In the genomic region with DNA sequence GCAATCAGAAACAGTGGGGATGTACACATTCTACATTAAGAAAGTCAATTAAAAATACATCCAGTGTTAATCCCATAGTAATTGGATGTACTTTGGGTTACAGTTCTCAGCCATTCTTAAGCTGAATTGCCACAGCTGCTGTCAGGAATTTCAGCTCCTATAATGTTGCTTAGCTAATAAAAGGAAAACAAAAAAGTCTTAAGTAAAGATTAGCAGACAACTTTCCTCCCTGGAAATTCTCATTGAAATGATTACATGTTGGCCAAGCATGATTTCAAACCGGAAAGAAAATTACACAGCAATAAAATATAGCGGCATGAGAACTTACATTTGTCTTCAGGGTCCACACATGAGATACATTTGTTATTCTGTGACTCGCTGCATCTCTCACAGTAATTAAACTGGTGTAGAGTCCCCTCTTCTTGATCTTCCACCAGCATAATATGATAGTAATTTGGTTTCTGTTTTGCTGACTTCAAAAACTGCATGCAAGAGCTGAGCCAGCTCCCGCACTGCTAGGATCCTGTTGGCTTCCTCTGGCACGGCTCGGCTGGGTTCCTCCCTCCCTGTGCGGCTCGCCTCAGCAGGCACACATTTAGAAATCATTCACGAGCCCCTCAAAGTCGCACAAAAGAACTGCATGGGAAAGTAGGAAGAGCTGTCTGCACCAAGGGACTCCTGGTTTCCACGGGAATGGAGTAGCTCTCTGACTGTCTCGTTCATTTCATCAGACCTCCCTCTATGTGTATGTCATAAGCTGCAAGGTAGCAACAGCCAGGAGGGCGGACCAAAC, we compare ENCODE assay signal across 8 cellular contexts. TPM values are rescaled to one million over a fixed set of nuclear protein-coding genes. Genes with fewer than 3 reads are reported as not detected.
DNase-seq lines count a peak whose midpoint lies in the region; ATAC-seq, FAIRE-seq and TF ChIP-seq lines count a peak whose summit lies in the region.

A gene (minus strand): TSS at position 708 of the 793 bp plus-strand sequence. CDS start 1,147 bp downstream, outside the sequence.

- CTCF ChIA-PET in HEK293T (lab: Yijun Ruan, JAX): no interaction called here

- H3K9me3 Mint-ChIP-seq in central memory CD8-positive, alpha-beta T cell: peaks cover 1% of the 10 kb centered on the region
- H3K9me3 Mint-ChIP-seq in mesothelial cell of epicardium: no peaks in the 10 kb centered on the region

- H3K4me3 Mint-ChIP-seq in central memory CD8-positive, alpha-beta T cell: peak within 1 kb of the TSS; percentile 34
- peak within 1 kb of the TSS; percentile 58 for H3K4me3 Mint-ChIP-seq in mesothelial cell of epicardium

- no peak for TF ChIP-seq POLR2A in H54 (IDR thresholded peaks at IDR 0.05; ENCODE audit: low read depth, low read length)

- DNase-seq in AG20443 (ENCODE audit: low spot score): peak; percentile 46
- peak; percentile 23 for DNase-seq in M059J (ENCODE audit: low read depth)
- no peak for DNase-seq in central memory CD8-positive, alpha-beta T cell (ENCODE audit: low spot score in 2 of 2)
- no peak for DNase-seq in mesothelial cell of epicardium (ENCODE audit: low spot score in 2 of 2, unreplicated experiment in 2 of 2)
- DNase-seq in upper lobe of right lung: peak; percentile 69
- no peak for DNase-seq in H54 (ENCODE audit: insufficient read length, low spot score)
- DNase-seq in HEK293T (ENCODE audit: extremely low spot score): no peak

- FAIRE-seq in H54 (lab: Jason Lieb, UNC): no peak

- peaks cover 4% of the 10 kb centered on the region for H3K4me1 ChIP-seq in upper lobe of right lung

- H3K9me3 ChIP-seq in upper lobe of right lung: no peaks in the 10 kb centered on the region

- H3K36me3 ChIP-seq in upper lobe of right lung: no peaks in the 10 kb centered on the region

- no peak within 1 kb of the TSS for H3K27ac ChIP-seq in upper lobe of right lung

- no peak for TF ChIP-seq CTCF in mesothelial cell of epicardium (IDR thresholded peaks at IDR 0.05; ENCODE audit: unreplicated experiment)
- TF ChIP-seq CTCF in upper lobe of right lung (IDR thresholded peaks at IDR 0.05): no peak

- no peaks in the 10 kb centered on the region for H3K27me3 ChIP-seq in upper lobe of right lung

- POLR2A ChIA-PET in HEK293T (lab: Yijun Ruan, JAX): interaction anchor here (1.0 kb wide), 1 partner anchor 48 kb away, joined by 3 read pairs; no protein-coding TSS in a partner anchor

- intact Hi-C loops in upper lobe of right lung (cut with DNase I): no loop called here

- H3K27me3 Mint-ChIP-seq in central memory CD8-positive, alpha-beta T cell: peaks cover 58% of the 10 kb centered on the region
- H3K27me3 Mint-ChIP-seq in mesothelial cell of epicardium (ENCODE audit: low read depth): peaks cover 24% of the 10 kb centered on the region

- H3K27ac Mint-ChIP-seq in central memory CD8-positive, alpha-beta T cell (ENCODE audit: low read depth): no peak within 1 kb of the TSS
- H3K27ac Mint-ChIP-seq in mesothelial cell of epicardium: peak within 1 kb of the TSS; percentile 23

- peak within 1 kb of the TSS; percentile 48 for H3K4me3 ChIP-seq in upper lobe of right lung

- H3K4me1 Mint-ChIP-seq in central memory CD8-positive, alpha-beta T cell: peaks cover 6% of the 10 kb centered on the region
- peaks cover 35% of the 10 kb centered on the region for H3K4me1 Mint-ChIP-seq in mesothelial cell of epicardium

- H3K36me3 Mint-ChIP-seq in central memory CD8-positive, alpha-beta T cell (ENCODE audit: insufficient read depth): peaks cover 3% of the 10 kb centered on the region
- H3K36me3 Mint-ChIP-seq in mesothelial cell of epicardium: no peaks in the 10 kb centered on the region

- ATAC-seq in central memory CD8-positive, alpha-beta T cell (replicated peaks; ENCODE audit: extremely low read depth, poor library complexity, severe bottlenecking): no peak
- ATAC-seq in upper lobe of right lung: peak; percentile 53
- ATAC-seq in GM18511 (IDR thresholded peaks at IDR 0.05; ENCODE audit: unreplicated experiment): no peak

TF ChIP-seq in HEK293T, 16 proteins besides CTCF, POLR2A, EP300 and RAD21:
- TF ChIP-seq ZNF384 (IDR thresholded peaks at IDR 0.05) (no peak), CTBP1 (IDR thresholded peaks at IDR 0.05; ENCODE audit: borderline replicate concordance) (no peak), FOXA1 (IDR thresholded peaks at IDR 0.05) (no peak), LEF1 (IDR thresholded peaks at IDR 0.05; ENCODE audit: borderline replicate concordance) (no peak), TARDBP (IDR thresholded peaks at IDR 0.05) (no peak), ARNT (IDR thresholded peaks at IDR 0.05) (no peak), BHLHE40 (IDR thresholded peaks at IDR 0.05; ENCODE audit: borderline replicate concordance) (no peak), ELF4 (IDR thresholded peaks at IDR 0.05) (no peak)

RNA-seq across cellular contexts. Expression of the gene that starts here (rescaled TPM):
- total RNA-seq in M059J (2014; rRNA removed; shearing (Covaris generic)): 0.02 TPM in 1 of 2 replicates, not detected in the other
- total RNA-seq in mesothelial cell of epicardium (0.47 to 0.83 TPM (median 0.53 TPM) in 3 replicates), upper lobe of right lung (0.90 TPM)

Comparison
In these comparisons a context has a peak if more than half of its experiments do, and no peak if none do; other contexts are left out.
1. Peak in DNase-seq in M059J; RNA of the gene not detected or under 1 TPM.
2. Peak in DNase-seq, ATAC-seq and H3K4me3 ChIP-seq in upper lobe of right lung; RNA of the gene not detected or under 1 TPM.